ENCODE assay signal across 1 cellular context in genomic region chr6:147204060-147204785, GRCh38.
TF ChIP-seq lines count a peak whose summit lies in the region.

STXBP5 (plus strand) TSS chr6:147204417; CDS start chr6:147204533, 116 bp downstream.

TF ChIP-seq in WTC11, 78 proteins besides CTCF, POLR2A, EP300 and RAD21 (continued from another document):
- 0 out of 2 replicates have a peak, but pooled peaks have one; percentile 23 for TF ChIP-seq ARID4B (CRISPR knock-in tag; IDR thresholded peaks at IDR 0.05; ENCODE audit: borderline replicate concordance)
- TF ChIP-seq MAX (CRISPR knock-in tag; IDR thresholded peaks at IDR 0.05), result peak; percentile 27; the same call in 1 of the 2 replicates
- no peak for TF ChIP-seq NR2C2 (CRISPR knock-in tag; IDR thresholded peaks at IDR 0.05)
- TF ChIP-seq ZNF532 (CRISPR knock-in tag; IDR thresholded peaks at IDR 0.05; ENCODE audit: borderline replicate concordance), result no peak
- TF ChIP-seq GABPB1 (CRISPR knock-in tag; IDR thresholded peaks at IDR 0.05), result peak; percentile 45; the same call in 1 of the 2 replicates
- TF ChIP-seq FOXJ3 (CRISPR knock-in tag; IDR thresholded peaks at IDR 0.05; ENCODE audit: borderline replicate concordance), result no peak
- no peak for TF ChIP-seq ZNF232 (CRISPR knock-in tag; IDR thresholded peaks at IDR 0.05)
- no peak for TF ChIP-seq TEAD1 (CRISPR knock-in tag; IDR thresholded peaks at IDR 0.05)
- no peak for TF ChIP-seq E2F5 (CRISPR knock-in tag; IDR thresholded peaks at IDR 0.05)
- TF ChIP-seq MYBL2 (CRISPR knock-in tag; IDR thresholded peaks at IDR 0.05), result no peak
- no peak for TF ChIP-seq SP1 (CRISPR knock-in tag; conservative IDR thresholded peaks at IDR 0.05)
- TF ChIP-seq ZNF423 (CRISPR knock-in tag; IDR thresholded peaks at IDR 0.05), result peak; percentile 63; the same call in 1 of the 2 replicates
- TF ChIP-seq PRRX2 (CRISPR knock-in tag; IDR thresholded peaks at IDR 0.05), result no peak
- TF ChIP-seq IRF2 (CRISPR knock-in tag; IDR thresholded peaks at IDR 0.05; ENCODE audit: borderline replicate concordance, low read depth), result no peak
- TF ChIP-seq FOXP1 (CRISPR knock-in tag; IDR thresholded peaks at IDR 0.05; ENCODE audit: borderline replicate concordance), result no peak
- no peak for TF ChIP-seq ESRRA (CRISPR knock-in tag; IDR thresholded peaks at IDR 0.05; ENCODE audit: borderline replicate concordance)
- no peak for TF ChIP-seq ZNF138 (CRISPR knock-in tag; conservative IDR thresholded peaks at IDR 0.05)
- no peak for TF ChIP-seq OVOL2 (CRISPR knock-in tag; IDR thresholded peaks at IDR 0.05; ENCODE audit: borderline replicate concordance)
- TF ChIP-seq ZBTB21 (CRISPR knock-in tag; IDR thresholded peaks at IDR 0.05; ENCODE audit: borderline replicate concordance), result no peak
- no peak for TF ChIP-seq TP53 (CRISPR knock-in tag; IDR thresholded peaks at IDR 0.05)
- TF ChIP-seq ZNF416 (CRISPR knock-in tag; IDR thresholded peaks at IDR 0.05), result no peak
- TF ChIP-seq EMX1 (CRISPR knock-in tag; IDR thresholded peaks at IDR 0.05), result no peak
- TF ChIP-seq ZNF263 (CRISPR knock-in tag; IDR thresholded peaks at IDR 0.05; ENCODE audit: low read depth), result no peak
- peak; percentile 38; the same call in 1 of the 2 replicates for TF ChIP-seq FOXP4 (CRISPR knock-in tag; IDR thresholded peaks at IDR 0.05)
- no peak for TF ChIP-seq HMGA2 (CRISPR knock-in tag; IDR thresholded peaks at IDR 0.05)
- no peak for TF ChIP-seq NFYB (CRISPR knock-in tag; conservative IDR thresholded peaks at IDR 0.05; ENCODE audit: low read depth)
- no peak for TF ChIP-seq NFE2L1 (CRISPR knock-in tag; IDR thresholded peaks at IDR 0.05)
- TF ChIP-seq HMGXB4 (CRISPR knock-in tag; IDR thresholded peaks at IDR 0.05), result no peak
TF ChIP-seq in WTC11: peak in this region for 5.
